1 cellular context compared by ENCODE assay signal in genomic region chr2:14631676-14632075, GRCh38.
TF ChIP-seq lines count a peak whose summit lies in the region.

No MANE protein-coding gene starts in this region.

TF ChIP-seq in neural cell, 6 proteins besides CTCF, POLR2A, EP300 and RAD21:
- TF ChIP-seq REST (IDR thresholded peaks at IDR 0.05; ENCODE audit: borderline replicate concordance), result no peak
- no peak for TF ChIP-seq MXI1 (conservative IDR thresholded peaks at IDR 0.05; ENCODE audit: poor library complexity, severe bottlenecking)
- TF ChIP-seq SMC3 (conservative IDR thresholded peaks at IDR 0.05; ENCODE audit: poor library complexity), result no peak
- no peak for TF ChIP-seq EZH2 (IDR thresholded peaks at IDR 0.05; ENCODE audit: borderline replicate concordance, insufficient read depth, low read length, poor library complexity, severe bottlenecking)
- TF ChIP-seq POLR2AphosphoS5 (IDR thresholded peaks at IDR 0.05), result no peak
- TF ChIP-seq TAF1 (IDR thresholded peaks at IDR 0.05; ENCODE audit: low read depth), result no peak
